ENCODE assay signal across 13 cellular contexts in the genomic region with DNA sequence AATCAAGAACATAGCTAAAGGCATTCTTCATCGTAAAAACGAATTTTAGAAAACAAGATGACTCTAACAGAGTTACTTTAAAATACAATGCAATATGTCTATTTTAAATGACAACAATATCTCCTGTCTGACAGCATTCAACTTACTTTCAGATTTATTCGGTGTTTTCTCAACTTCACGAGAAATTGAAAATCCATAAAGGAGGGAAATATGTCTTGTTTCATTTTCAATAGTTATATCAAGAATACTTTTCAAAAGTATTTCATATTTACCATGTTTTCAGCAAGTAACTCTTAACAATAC.
"Had no signal": no experiment of that assay in that cellular context is flagged by ENCODE, and none has a peak within 500 bp of the region (broad histone marks: within the 10 kb centered on the region; RNA-seq: fewer than 3 reads in every experiment).

No MANE protein-coding gene starts in this region.

- H3K4me3 Mint-ChIP-seq: memory B cell; neural crest cell; stimulated activated naive CD8-positive, alpha-beta T cell treated with anti-CD3 and anti-CD28 coated beads, Interleukin-15, Interleukin-2, amounts not matched to agents 100 ng/mL and 50 ng/mL, for 24 hours had no signal

- H3K36me3 Mint-ChIP-seq: memory B cell had no signal

- H3K27me3 Mint-ChIP-seq: stimulated activated naive CD8-positive, alpha-beta T cell treated with anti-CD3 and anti-CD28 coated beads, Interleukin-15, Interleukin-2, amounts not matched to agents 100 ng/mL and 50 ng/mL, for 24 hours had no signal

- H3K27me3 ChIP-seq: esophagus squamous epithelium had no signal

- DNase-seq: activated CD4-positive, alpha-beta T cell treated with anti-CD3 and anti-CD28 coated beads for 48 hours; activated naive CD4-positive, alpha-beta T cell treated with anti-CD3 and anti-CD28 coated beads, Interleukin-2, amount 50 U/mL, for 16 hours; esophagus squamous epithelium; left colon; stimulated activated CD4-positive, alpha-beta T cell treated with anti-CD3 and anti-CD28 coated beads, Interleukin-15, amount 100 ng/mL, for 24 hours; stimulated activated CD4-positive, alpha-beta T cell treated with anti-CD3 and anti-CD28 coated beads, Interleukin-4, amount 100 ng/mL, for 24 hours had no signal

- H3K4me1 ChIP-seq: foreskin keratinocyte had no signal

- FAIRE-seq: urothelium cell line had no signal

- H3K4me3 ChIP-seq: esophagus squamous epithelium, thoracic aorta had no signal

- H3K27ac Mint-ChIP-seq: activated T-helper 2 cell treated with anti-CD3 and anti-CD28 coated beads, Interferon-gamma antibody, Interleukin-2, Interleukin-4, amounts not matched to agents 10 μg/mL and 5 μg/mL and 100 μg/mL, durations not matched to agents 14 hours and 24 hours and 36 hours; memory B cell; stimulated activated naive CD8-positive, alpha-beta T cell treated with anti-CD3 and anti-CD28 coated beads, Interleukin-15, Interleukin-2, amounts not matched to agents 100 ng/mL and 50 ng/mL, for 24 hours had no signal

- H3K36me3 ChIP-seq: esophagus squamous epithelium, thoracic aorta had no signal

- H3K9me3 Mint-ChIP-seq: activated T-helper 2 cell treated with anti-CD3 and anti-CD28 coated beads, Interferon-gamma antibody, Interleukin-2, Interleukin-4, amounts not matched to agents 10 μg/mL and 5 μg/mL and 100 μg/mL, durations not matched to agents 14 hours and 24 hours and 36 hours; stimulated activated naive CD8-positive, alpha-beta T cell treated with anti-CD3 and anti-CD28 coated beads, Interleukin-15, Interleukin-2, amounts not matched to agents 100 ng/mL and 50 ng/mL, for 24 hours had no signal

- H3K27ac ChIP-seq: foreskin keratinocyte, thoracic aorta had no signal
